In genomic region chr21:25964926-25965325, GRCh38 we compare ENCODE assay signal across 23 cellular contexts.
"Had no signal": no experiment of that assay in that cellular context is flagged by ENCODE, and none has a peak within 500 bp of the region (broad histone marks: within the 10 kb centered on the region; RNA-seq: fewer than 3 reads in every experiment).

No MANE protein-coding gene starts in this region.

- H3K9me3 ChIP-seq: breast epithelium, colonic mucosa, pancreas, thyroid gland, upper lobe of right lung had no signal

- H3K36me3 ChIP-seq: breast epithelium, colonic mucosa, pancreas, thyroid gland, upper lobe of right lung had no signal

- FAIRE-seq: frontal cortex, pancreas had no signal

- H2AFZ ChIP-seq: hepatocyte had no signal

- H3K4me3 Mint-ChIP-seq: activated CD4-positive, alpha-beta T cell treated with anti-CD3 and anti-CD28 coated beads for 36 hours; activated naive CD8-positive, alpha-beta T cell treated with anti-CD3 and anti-CD28 coated beads for 36 hours; activated T-cell treated with anti-CD3 and anti-CD28 coated beads, Interleukin-2, amount 50 U/mL, for 24 hours; activated T-helper 17 cell treated with anti-CD3 and anti-CD28 coated beads, Interleukin-2, amount 50 U/mL, for 72 hours; endodermal cell; nephron had no signal

- H3K9me3 Mint-ChIP-seq: activated naive CD8-positive, alpha-beta T cell treated with anti-CD3 and anti-CD28 coated beads for 36 hours; activated T-cell treated with anti-CD3 and anti-CD28 coated beads, Interleukin-2, amount 50 U/mL, for 24 hours; activated T-helper 17 cell treated with anti-CD3 and anti-CD28 coated beads, Interleukin-2, amount 50 U/mL, for 72 hours; nephron had no signal

- DNase-seq: activated CD4-positive, alpha-beta T cell treated with anti-CD3 and anti-CD28 coated beads for 36 hours; activated CD4-positive, alpha-beta T cell treated with anti-CD3 and anti-CD28 coated beads, Interleukin-2, amount 50 U/mL, for 4 hours; activated CD8-positive, alpha-beta memory T cell treated with anti-CD3 and anti-CD28 coated beads for 24 hours; activated CD8-positive, alpha-beta memory T cell treated with anti-CD3 and anti-CD28 coated beads, Interleukin-2, amount 50 U/mL, for 4 hours; activated naive CD4-positive, alpha-beta T cell treated with Interleukin-2 at 50 U/mL for 16 hours; activated naive CD8-positive, alpha-beta T cell treated with anti-CD3 and anti-CD28 coated beads for 36 hours; activated T-cell treated with anti-CD3 and anti-CD28 coated beads, Interleukin-2, amount 50 U/mL, for 24 hours; colonic mucosa; endodermal cell; glutamatergic neuron; pancreas; right cardiac atrium; stimulated activated CD4-positive, alpha-beta T cell treated with anti-CD3 and anti-CD28 coated beads, Interleukin-12 subunit alpha, Interleukin-12 subunit beta, amount 100 ng/mL, for 4 hours; stimulated activated CD4-positive, alpha-beta T cell treated with anti-CD3 and anti-CD28 coated beads, Interleukin-4, amount 100 ng/mL, for 4 hours; stimulated activated naive CD8-positive, alpha-beta T cell treated with anti-CD3 and anti-CD28 coated beads, Interleukin-15, Interleukin-2, amounts not matched to agents 100 U/mL and 50 U/mL, for 24 hours; T-helper 9 cell; thyroid gland; upper lobe of right lung had no signal

- H3K27ac Mint-ChIP-seq: activated CD4-positive, alpha-beta T cell treated with anti-CD3 and anti-CD28 coated beads for 36 hours; activated naive CD8-positive, alpha-beta T cell treated with anti-CD3 and anti-CD28 coated beads for 36 hours; activated T-cell treated with anti-CD3 and anti-CD28 coated beads, Interleukin-2, amount 50 U/mL, for 24 hours; activated T-helper 17 cell treated with anti-CD3 and anti-CD28 coated beads, Interleukin-2, amount 50 U/mL, for 72 hours; endodermal cell had no signal

- H3K4me2 ChIP-seq: hepatocyte had no signal

- H3K27me3 ChIP-seq: breast epithelium, colonic mucosa, hepatocyte, pancreas, thyroid gland, upper lobe of right lung had no signal

- H3K27ac ChIP-seq: hepatocyte had no signal

- ATAC-seq: activated CD4-positive, alpha-beta T cell treated with anti-CD3 and anti-CD28 coated beads for 36 hours; activated T-helper 17 cell treated with anti-CD3 and anti-CD28 coated beads, Interleukin-2, amount 50 U/mL, for 72 hours; pancreas; right cardiac atrium; stimulated activated naive CD8-positive, alpha-beta T cell treated with anti-CD3 and anti-CD28 coated beads, Interleukin-15, Interleukin-2, amounts not matched to agents 100 U/mL and 50 U/mL, for 24 hours; upper lobe of right lung had no signal

- H3K4me3 ChIP-seq: breast epithelium, colonic mucosa, hepatocyte, pancreas, thyroid gland, upper lobe of right lung had no signal

- H3K4me1 ChIP-seq: breast epithelium, colonic mucosa, pancreas had no signal

- H3K4me1 Mint-ChIP-seq: activated T-helper 17 cell treated with anti-CD3 and anti-CD28 coated beads, Interleukin-2, amount 50 U/mL, for 72 hours had no signal

- H3K27me3 Mint-ChIP-seq: activated CD4-positive, alpha-beta T cell treated with anti-CD3 and anti-CD28 coated beads for 36 hours; activated naive CD8-positive, alpha-beta T cell treated with anti-CD3 and anti-CD28 coated beads for 36 hours; activated T-cell treated with anti-CD3 and anti-CD28 coated beads, Interleukin-2, amount 50 U/mL, for 24 hours; activated T-helper 17 cell treated with anti-CD3 and anti-CD28 coated beads, Interleukin-2, amount 50 U/mL, for 72 hours had no signal
